1 cellular context compared by ENCODE assay signal in the genomic region with DNA sequence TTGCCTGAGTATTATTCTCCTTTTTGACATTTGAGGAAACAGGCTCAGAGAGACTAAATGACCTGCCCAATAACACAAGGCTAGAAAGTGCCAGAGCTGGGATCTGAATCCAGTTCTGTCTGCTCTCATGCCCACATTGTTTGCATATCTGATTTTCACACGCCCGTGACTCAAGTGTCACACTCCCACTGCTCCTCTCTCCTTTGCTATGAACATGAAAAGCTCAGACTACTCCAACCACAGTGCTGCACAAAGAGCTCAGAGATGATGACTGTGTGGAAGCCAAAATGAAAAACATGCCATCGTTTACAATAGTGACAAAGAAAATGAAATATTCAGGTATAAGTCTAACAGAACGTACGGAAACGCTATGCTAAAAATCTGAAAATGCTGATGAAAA.
TF ChIP-seq lines count a peak whose summit lies in the region.

No MANE protein-coding gene starts in this region.

TF ChIP-seq in HepG2, 621 proteins besides CTCF, POLR2A, EP300 and RAD21 (continued from another document):
- TF ChIP-seq, protein P1, sequence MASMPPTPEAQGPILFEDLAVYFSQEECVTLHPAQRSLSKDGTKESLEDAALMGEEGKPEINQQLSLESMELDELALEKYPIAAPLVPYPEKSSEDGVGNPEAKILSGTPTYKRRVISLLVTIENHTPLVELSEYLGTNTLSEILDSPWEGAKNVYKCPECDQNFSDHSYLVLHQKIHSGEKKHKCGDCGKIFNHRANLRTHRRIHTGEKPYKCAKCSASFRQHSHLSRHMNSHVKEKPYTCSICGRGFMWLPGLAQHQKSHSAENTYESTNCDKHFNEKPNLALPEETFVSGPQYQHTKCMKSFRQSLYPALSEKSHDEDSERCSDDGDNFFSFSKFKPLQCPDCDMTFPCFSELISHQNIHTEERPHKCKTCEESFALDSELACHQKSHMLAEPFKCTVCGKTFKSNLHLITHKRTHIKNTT (CRISPR knock-in tag; IDR thresholded peaks at IDR 0.05): no peak
- TF ChIP-seq, protein P2, sequence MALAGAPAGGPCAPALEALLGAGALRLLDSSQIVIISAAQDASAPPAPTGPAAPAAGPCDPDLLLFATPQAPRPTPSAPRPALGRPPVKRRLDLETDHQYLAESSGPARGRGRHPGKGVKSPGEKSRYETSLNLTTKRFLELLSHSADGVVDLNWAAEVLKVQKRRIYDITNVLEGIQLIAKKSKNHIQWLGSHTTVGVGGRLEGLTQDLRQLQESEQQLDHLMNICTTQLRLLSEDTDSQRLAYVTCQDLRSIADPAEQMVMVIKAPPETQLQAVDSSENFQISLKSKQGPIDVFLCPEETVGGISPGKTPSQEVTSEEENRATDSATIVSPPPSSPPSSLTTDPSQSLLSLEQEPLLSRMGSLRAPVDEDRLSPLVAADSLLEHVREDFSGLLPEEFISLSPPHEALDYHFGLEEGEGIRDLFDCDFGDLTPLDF (CRISPR knock-in tag; IDR thresholded peaks at IDR 0.05): no peak
- TF ChIP-seq, protein P3, sequence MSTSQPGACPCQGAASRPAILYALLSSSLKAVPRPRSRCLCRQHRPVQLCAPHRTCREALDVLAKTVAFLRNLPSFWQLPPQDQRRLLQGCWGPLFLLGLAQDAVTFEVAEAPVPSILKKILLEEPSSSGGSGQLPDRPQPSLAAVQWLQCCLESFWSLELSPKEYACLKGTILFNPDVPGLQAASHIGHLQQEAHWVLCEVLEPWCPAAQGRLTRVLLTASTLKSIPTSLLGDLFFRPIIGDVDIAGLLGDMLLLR (CRISPR knock-in tag; IDR thresholded peaks at IDR 0.05): no peak
- TF ChIP-seq KDM3A (CRISPR knock-in tag; IDR thresholded peaks at IDR 0.05; ENCODE audit: low read depth): no peak
- TF ChIP-seq, protein P4, sequence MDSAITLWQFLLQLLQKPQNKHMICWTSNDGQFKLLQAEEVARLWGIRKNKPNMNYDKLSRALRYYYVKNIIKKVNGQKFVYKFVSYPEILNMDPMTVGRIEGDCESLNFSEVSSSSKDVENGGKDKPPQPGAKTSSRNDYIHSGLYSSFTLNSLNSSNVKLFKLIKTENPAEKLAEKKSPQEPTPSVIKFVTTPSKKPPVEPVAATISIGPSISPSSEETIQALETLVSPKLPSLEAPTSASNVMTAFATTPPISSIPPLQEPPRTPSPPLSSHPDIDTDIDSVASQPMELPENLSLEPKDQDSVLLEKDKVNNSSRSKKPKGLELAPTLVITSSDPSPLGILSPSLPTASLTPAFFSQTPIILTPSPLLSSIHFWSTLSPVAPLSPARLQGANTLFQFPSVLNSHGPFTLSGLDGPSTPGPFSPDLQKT (CRISPR knock-in tag; IDR thresholded peaks at IDR 0.05; ENCODE audit: borderline replicate concordance): no peak
TF ChIP-seq in HepG2: peak in this region for 0.
